1 cellular context compared by ENCODE assay signal in genomic region chr11:34250732-34251639, GRCh38.
TF ChIP-seq lines count a peak whose summit lies in the region.

No MANE protein-coding gene starts in this region.

TF ChIP-seq in GM12878, 131 proteins besides CTCF, POLR2A, EP300 and RAD21 (continued from another document):
- no peak for TF ChIP-seq BCLAF1 (IDR thresholded peaks at IDR 0.05)
